Comparison of ENCODE assay signal across 1 cellular context in genomic region chr21:14581902-14582457, GRCh38.
TF ChIP-seq lines count a peak whose summit lies in the region.

No MANE protein-coding gene starts in this region.

TF ChIP-seq in K562, 482 proteins besides CTCF, POLR2A, EP300 and RAD21 (continued from another document and continues in another):
- TF ChIP-seq ZBTB40 (IDR thresholded peaks at IDR 0.05): peak; percentile 36; the same call in 1 of the 2 replicates
- TF ChIP-seq ZBTB40 (CRISPR knock-in tag; IDR thresholded peaks at IDR 0.05): no peak
- TF ChIP-seq DMBX1 (CRISPR knock-in tag; IDR thresholded peaks at IDR 0.05; ENCODE audit: borderline replicate concordance): peak; percentile 34; the same call in 1 of the 2 replicates
- TF ChIP-seq TCF3 (CRISPR knock-in tag; IDR thresholded peaks at IDR 0.05): peak; percentile 44; the same call in 1 of the 2 replicates
- TF ChIP-seq, protein P1, sequence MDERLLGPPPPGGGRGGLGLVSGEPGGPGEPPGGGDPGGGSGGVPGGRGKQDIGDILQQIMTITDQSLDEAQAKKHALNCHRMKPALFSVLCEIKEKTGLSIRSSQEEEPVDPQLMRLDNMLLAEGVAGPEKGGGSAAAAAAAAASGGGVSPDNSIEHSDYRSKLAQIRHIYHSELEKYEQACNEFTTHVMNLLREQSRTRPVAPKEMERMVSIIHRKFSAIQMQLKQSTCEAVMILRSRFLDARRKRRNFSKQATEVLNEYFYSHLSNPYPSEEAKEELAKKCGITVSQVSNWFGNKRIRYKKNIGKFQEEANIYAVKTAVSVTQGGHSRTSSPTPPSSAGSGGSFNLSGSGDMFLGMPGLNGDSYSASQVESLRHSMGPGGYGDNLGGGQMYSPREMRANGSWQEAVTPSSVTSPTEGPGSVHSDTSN (CRISPR knock-in tag; IDR thresholded peaks at IDR 0.05; ENCODE audit: low read depth): no peak
- TF ChIP-seq, protein P1 (tag; conservative IDR thresholded peaks at IDR 0.05; ENCODE audit: low read depth): 0 out of 2 replicates have a peak, but pooled peaks have one; percentile 44
- peak; percentile 87 for TF ChIP-seq SOX6 (IDR thresholded peaks at IDR 0.05)
- TF ChIP-seq, protein P2, sequence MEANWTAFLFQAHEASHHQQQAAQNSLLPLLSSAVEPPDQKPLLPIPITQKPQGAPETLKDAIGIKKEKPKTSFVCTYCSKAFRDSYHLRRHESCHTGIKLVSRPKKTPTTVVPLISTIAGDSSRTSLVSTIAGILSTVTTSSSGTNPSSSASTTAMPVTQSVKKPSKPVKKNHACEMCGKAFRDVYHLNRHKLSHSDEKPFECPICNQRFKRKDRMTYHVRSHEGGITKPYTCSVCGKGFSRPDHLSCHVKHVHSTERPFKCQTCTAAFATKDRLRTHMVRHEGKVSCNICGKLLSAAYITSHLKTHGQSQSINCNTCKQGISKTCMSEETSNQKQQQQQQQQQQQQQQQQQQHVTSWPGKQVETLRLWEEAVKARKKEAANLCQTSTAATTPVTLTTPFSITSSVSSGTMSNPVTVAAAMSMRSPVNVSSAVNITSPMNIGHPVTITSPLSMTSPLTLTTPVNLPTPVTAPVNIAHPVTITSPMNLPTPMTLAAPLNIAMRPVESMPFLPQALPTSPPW (CRISPR knock-in tag; IDR thresholded peaks at IDR 0.05): peak; percentile 33; the same call in 1 of the 2 replicates
- peak; percentile 97 for TF ChIP-seq SMARCE1 (IDR thresholded peaks at IDR 0.05)
- 0 out of 2 replicates have a peak, but pooled peaks have one; percentile 23 for TF ChIP-seq ILF3 (IDR thresholded peaks at IDR 0.05; ENCODE audit: borderline replicate concordance)
- TF ChIP-seq SIN3B (IDR thresholded peaks at IDR 0.05; ENCODE audit: low read depth): no peak
- peak; percentile 72; the same call in 1 of the 2 replicates for TF ChIP-seq CC2D1A (IDR thresholded peaks at IDR 0.05)
- peak; percentile 56; the same call in 1 of the 2 replicates for TF ChIP-seq POLR2H (tag; IDR thresholded peaks at IDR 0.05; ENCODE audit: low read depth)
- no peak for TF ChIP-seq E2F3 (CRISPR knock-in tag; IDR thresholded peaks at IDR 0.05)
- TF ChIP-seq NRF1 (conservative IDR thresholded peaks at IDR 0.05 in 1 of 2, IDR thresholded peaks at IDR 0.05 in 1 of 2): no peak
- TF ChIP-seq MYBL2 (IDR thresholded peaks at IDR 0.05; ENCODE audit: low read depth): 0 out of 2 replicates have a peak, but pooled peaks have one; percentile 23
- TF ChIP-seq MYBL2 (CRISPR knock-in tag; IDR thresholded peaks at IDR 0.05; ENCODE audit: borderline replicate concordance): no peak
- TF ChIP-seq GTF2F1 (IDR thresholded peaks at IDR 0.05; ENCODE audit: low read depth, low read length): no peak
- TF ChIP-seq JUN (IDR thresholded peaks at IDR 0.05; ENCODE audit: borderline replicate concordance, low read depth, low read length): peak; percentile 74
- TF ChIP-seq JUN (CRISPR knock-in tag; IDR thresholded peaks at IDR 0.05; ENCODE audit: borderline replicate concordance): no peak
- peak; percentile 72; the same call in 1 of the 2 replicates for TF ChIP-seq ADNP (tag; IDR thresholded peaks at IDR 0.05)
- TF ChIP-seq SMARCB1 (IDR thresholded peaks at IDR 0.05; ENCODE audit: insufficient read length, low read depth): peak; percentile 79
- TF ChIP-seq NBN (IDR thresholded peaks at IDR 0.05; ENCODE audit: low read depth): peak; percentile 63; the same call in 1 of the 2 replicates
- peak; percentile 67 for TF ChIP-seq HES1 (IDR thresholded peaks at IDR 0.05; ENCODE audit: low read depth)
- peak; percentile 74 for TF ChIP-seq NCOR1 (IDR thresholded peaks at IDR 0.05)
- peak in 1 of 2 experiments; percentile 83; a peak in 2 of 4 replicates for TF ChIP-seq TBL1XR1 (IDR thresholded peaks at IDR 0.05; ENCODE audit: low read length in 2 of 2)
- peak; percentile 72 for TF ChIP-seq HDAC3 (IDR thresholded peaks at IDR 0.05; ENCODE audit: borderline replicate concordance, partially characterized antibody)
- no peak for TF ChIP-seq THRA (IDR thresholded peaks at IDR 0.05)
- no peak for TF ChIP-seq ZNF79 (CRISPR knock-in tag; IDR thresholded peaks at IDR 0.05; ENCODE audit: low read depth)
- peak; percentile 78 for TF ChIP-seq MTA3 (IDR thresholded peaks at IDR 0.05; ENCODE audit: borderline replicate concordance)
- TF ChIP-seq EP400 (IDR thresholded peaks at IDR 0.05): peak; percentile 75
- TF ChIP-seq HDAC2 (IDR thresholded peaks at IDR 0.05): peak; percentile 82
- no peak for TF ChIP-seq CHD2 (IDR thresholded peaks at IDR 0.05; ENCODE audit: low read depth, low read length)
- peak; percentile 41 for TF ChIP-seq C11orf30 (IDR thresholded peaks at IDR 0.05; ENCODE audit: low read depth)
- TF ChIP-seq MED1 (CRISPR knock-in tag; IDR thresholded peaks at IDR 0.05; ENCODE audit: borderline replicate concordance): no peak
- TF ChIP-seq GABPA (tag; conservative IDR thresholded peaks at IDR 0.05; ENCODE audit: low read depth): peak; percentile 27; the same call in 1 of the 2 replicates
- peak; percentile 50; the same call in 1 of the 2 replicates for TF ChIP-seq ATF3 (IDR thresholded peaks at IDR 0.05)
- TF ChIP-seq ATF3 (CRISPR knock-in tag; conservative IDR thresholded peaks at IDR 0.05): no peak
- TF ChIP-seq FOS (IDR thresholded peaks at IDR 0.05; ENCODE audit: extremely low read depth, insufficient read length): peak; percentile 23
- TF ChIP-seq CCNT2 (IDR thresholded peaks at IDR 0.05; ENCODE audit: borderline replicate concordance, extremely low read depth, insufficient read length, low read depth, low read length): peak; percentile 86
- no peak for TF ChIP-seq KDM2B (CRISPR knock-in tag; IDR thresholded peaks at IDR 0.05)
- peak in 1 of 2 experiments; percentile 65; a peak in 1 of 4 replicates for TF ChIP-seq RCOR1 (IDR thresholded peaks at IDR 0.05; ENCODE audit: borderline replicate concordance in 1 of 2, low read depth in 2 of 2, low read length in 2 of 2)
- peak; percentile 61; the same call in 1 of the 2 replicates for TF ChIP-seq CREM (IDR thresholded peaks at IDR 0.05; ENCODE audit: low read depth)
- TF ChIP-seq KDM1A (IDR thresholded peaks at IDR 0.05): 0 out of 4 replicates have a peak, but pooled peaks of 1 of the 2 experiments have one; percentile 10
- no peak for TF ChIP-seq RBM39 (optimal IDR thresholded peaks at IDR 0.05; ENCODE audit: low read depth, low read length)
- TF ChIP-seq POLR2AphosphoS5 (IDR thresholded peaks at IDR 0.05; ENCODE audit: control insufficient read depth, insufficient read depth, low read depth, low read length): peak; percentile 41; the same call in 1 of the 2 replicates
- peak; percentile 88 for TF ChIP-seq ZNF589 (CRISPR knock-in tag; IDR thresholded peaks at IDR 0.05; ENCODE audit: low read depth)
- TF ChIP-seq MTA1 (IDR thresholded peaks at IDR 0.05; ENCODE audit: borderline replicate concordance): peak; percentile 80
- TF ChIP-seq E2F8 (IDR thresholded peaks at IDR 0.05; ENCODE audit: low read depth, partially characterized antibody): peak; percentile 34
